In the genomic region with DNA sequence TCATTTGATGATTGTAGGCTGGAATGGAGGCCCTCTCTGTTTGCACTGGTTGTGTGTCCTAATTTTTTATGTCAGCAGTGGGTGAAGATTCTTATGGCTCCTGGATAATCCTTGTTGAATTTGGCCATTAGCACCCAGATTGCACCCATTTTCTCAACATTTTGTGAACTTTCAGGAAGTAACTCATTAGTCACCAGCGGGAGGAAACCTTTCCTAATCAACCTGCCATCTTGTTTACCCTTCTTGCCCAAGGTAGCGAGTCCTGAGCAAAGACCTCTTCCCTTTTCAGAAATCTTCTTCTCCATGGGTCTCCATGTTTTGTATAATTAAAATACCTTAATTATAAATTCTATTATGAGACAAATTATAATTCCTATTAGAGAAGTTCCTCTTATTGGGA, we compare ENCODE assay signal across 21 cellular contexts.
DNase-seq lines count a peak whose midpoint lies in the region; ATAC-seq and TF ChIP-seq lines count a peak whose summit lies in the region.
"Had no signal": no experiment of that assay in that cellular context is flagged by ENCODE, and none has a peak within 500 bp of the region (broad histone marks: within the 10 kb centered on the region; RNA-seq: fewer than 3 reads in every experiment).

No MANE protein-coding gene starts in this region.

- H3K36me3 ChIP-seq in upper lobe of right lung, result peaks cover 69% of the 10 kb centered on the region

- peaks cover 8% of the 10 kb centered on the region for H3K4me1 ChIP-seq in upper lobe of right lung
- H3K4me1 ChIP-seq: BLaER1, Peyer's patch had no signal

- no peaks in the 10 kb centered on the region for H3K9me3 ChIP-seq in upper lobe of right lung
- H3K9me3 ChIP-seq: BLaER1, Peyer's patch, SK-N-SH had no signal

- TF ChIP-seq CTCF in NB4 (IDR thresholded peaks at IDR 0.05; ENCODE audit: low read depth, low read length) (no peak), epithelial cell of esophagus (IDR thresholded peaks at IDR 0.05; ENCODE audit: insufficient read depth, low read depth, low read length, missing control alignments) (no peak), upper lobe of right lung (IDR thresholded peaks at IDR 0.05) (no peak)

- peak; percentile 39 for ATAC-seq in upper lobe of right lung
- ATAC-seq: GM23338, Right ventricle myocardium inferior, T-helper 17 cell had no signal

- H3K27ac ChIP-seq in upper lobe of right lung, result no peak overlapping the region
- H3K27ac ChIP-seq: BLaER1, Peyer's patch had no signal

- DNase-seq in NOMO-1 (lab: John Stamatoyannopoulos, UW; ENCODE audit: unreplicated experiment in 2 of 2) (peak; percentile 2 to 20), NOMO-1 treated with dmso at 0.1 percent for 144 hours (lab: John Stamatoyannopoulos, UW; ENCODE audit: unreplicated experiment) (no peak), NB4 (ENCODE audit: low read depth) (peak; percentile 70), epithelial cell of esophagus (ENCODE audit: low read depth) (peak; percentile 10), upper lobe of right lung (no peak), midbrain (lab: John Stamatoyannopoulos, UW) (no peak), T-helper 2 cell (no peak), SW480 (ENCODE audit: low spot score) (no peak)
- DNase-seq: 8988T, MM.1S, NCI-H1417 treated with DMSO at 0.1 percent for 48 hours, NCI-H2029, NCI-H2171 treated with DMSO at 0.1 percent for 48 hours, NCI-H510A, NCI-H774, Peyer's patch, SK-N-SH, T-helper 17 cell had no signal

- TF ChIP-seq POLR2A in NB4 (IDR thresholded peaks at IDR 0.05; ENCODE audit: extremely low read depth, insufficient read length), result no peak

- H3K27me3 ChIP-seq in upper lobe of right lung, result no peaks in the 10 kb centered on the region
- H3K27me3 ChIP-seq: BLaER1, Peyer's patch had no signal

- H3K4me3 ChIP-seq in NB4 (ENCODE audit: low read depth, low read length), result no peak overlapping the region
- no peak overlapping the region for H3K4me3 ChIP-seq in epithelial cell of esophagus (ENCODE audit: low read length)
- H3K4me3 ChIP-seq in upper lobe of right lung, result no peak overlapping the region
- H3K4me3 ChIP-seq: BLaER1, GM23338, Peyer's patch had no signal

- intact Hi-C loops in upper lobe of right lung (cut with DNase I), result no loop called here

Comparison
In these comparisons a context has a peak if more than half of its experiments do, and no peak if none do; other contexts are left out.
1. DNase-seq: peak in NOMO-1 (2 of 2), NB4 (single experiment) and epithelial cell of esophagus (single experiment); none in NOMO-1 treated with dmso at 0.1 percent for 144 hours (single experiment), upper lobe of right lung (single experiment), midbrain (single experiment), T-helper 2 cell (0 of 5) and SW480 (single experiment).